8 cellular contexts compared by ENCODE assay signal in genomic region chr5:125396462-125396861, GRCh38.
"Had no signal": no experiment of that assay in that cellular context is flagged by ENCODE, and none has a peak within 500 bp of the region (broad histone marks: within the 10 kb centered on the region; RNA-seq: fewer than 3 reads in every experiment).

No MANE protein-coding gene starts in this region.

- H3K4me3 ChIP-seq: GM12878 had no signal

- ATAC-seq: GM12878 had no signal

- DNase-seq: GDM1, GF-D8 had no signal

- FAIRE-seq: G401.6, GM12878, GM12891, GM12892, GM18507, GM19239 had no signal
